In the genomic region with DNA sequence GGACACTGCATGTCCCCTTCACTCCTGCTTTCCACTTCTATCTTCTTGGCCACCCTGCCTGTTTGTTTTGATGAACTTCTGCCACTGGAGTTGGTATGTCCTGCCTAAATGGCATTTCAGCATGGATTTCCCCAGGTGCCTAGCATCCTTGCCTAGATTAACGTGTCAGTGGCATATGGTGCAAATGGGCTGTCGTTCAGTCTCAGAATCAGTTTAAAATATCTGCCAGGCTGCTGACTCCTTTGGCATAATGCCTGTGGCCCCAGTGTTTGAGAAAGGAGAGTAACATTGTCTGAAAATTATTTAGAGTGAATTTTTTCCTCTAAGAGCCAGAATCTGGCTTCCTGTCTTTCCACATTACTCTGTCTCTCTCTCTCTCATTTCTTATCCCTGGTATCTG, we compare ENCODE assay signal across 31 cellular contexts.
"Had no signal": no experiment of that assay in that cellular context is flagged by ENCODE, and none has a peak within 500 bp of the region (broad histone marks: within the 10 kb centered on the region; RNA-seq: fewer than 3 reads in every experiment).

No MANE protein-coding gene starts in this region.

- H3K27ac ChIP-seq: ascending aorta, Peyer's patch, SJSA1 had no signal

- H3K9me3 ChIP-seq: ascending aorta, MG63, Peyer's patch, SJSA1, SK-N-SH had no signal

- DNase-seq: activated CD4-positive, alpha-beta T cell treated with anti-CD3 and anti-CD28 coated beads for 36 hours; activated CD4-positive, alpha-beta T cell treated with anti-CD3 and anti-CD28 coated beads, Interleukin-2, amount 10 ng/mL, durations not matched to agents 7 days and 5 days; activated CD4-positive, alpha-beta T cell treated with anti-CD3 and anti-CD28 coated beads, Interleukin-2, amount 50 U/mL, for 48 hours; activated CD8-positive, alpha-beta T cell treated with anti-CD3 and anti-CD28 coated beads, Interleukin-2, amount 10 ng/mL, durations not matched to agents 7 days and 5 days; activated gamma-delta T cell; activated naive CD4-positive, alpha-beta T cell treated with Interleukin-2 at 50 U/mL for 16 hours; activated naive CD8-positive, alpha-beta T cell treated with anti-CD3 and anti-CD28 coated beads, Interleukin-2, amount 10 ng/mL, durations not matched to agents 7 days and 5 days; activated T-cell treated with anti-CD3 and anti-CD28 coated beads, Interleukin-2, amount 50 U/mL, for 24 hours; Kasumi-1; KBM-7; MG63; NCI-H1048; NCI-H1105 treated with DMSO at 0.1 percent for 48 hours; NCI-H1436; NCI-H187; NCI-H2029 treated with DMSO at 0.1 percent for 48 hours; NCI-H2107; NCI-H2171; NCI-H510A; NCI-H526; NCI-H748 treated with DMSO at 0.1 percent for 48 hours; NK-92 treated with Interleukin-12 subunit alpha and Interleukin-12 subunit beta, amount 100 ng/mL, for 24 hours; PC-3; Peyer's patch; RPMI8226; SHP77 treated with DMSO at 0.1 percent for 48 hours; SK-N-SH had no signal

- H3K4me1 ChIP-seq: ascending aorta, Peyer's patch, SJSA1 had no signal

- H3K27me3 ChIP-seq: ascending aorta, MG63, Peyer's patch had no signal

- H3K36me3 ChIP-seq: ascending aorta, MG63, Peyer's patch, SJSA1 had no signal

- ATAC-seq: activated CD4-positive, alpha-beta T cell treated with anti-CD3 and anti-CD28 coated beads for 36 hours; activated CD4-positive, CD25-positive, alpha-beta regulatory T cell treated with anti-CD3 and anti-CD28 coated beads, Interleukin-2, amount 50 U/mL, for 24 hours; activated CD8-positive, alpha-beta T cell treated with anti-CD3 and anti-CD28 coated beads, Interleukin-2, amount 10 ng/mL, durations not matched to agents 7 days and 5 days; PC-3; WTC11 had no signal

- H3K4me3 ChIP-seq: ascending aorta, MG63, Peyer's patch, SJSA1 had no signal
